10 cellular contexts compared by ENCODE assay signal in the genomic region with DNA sequence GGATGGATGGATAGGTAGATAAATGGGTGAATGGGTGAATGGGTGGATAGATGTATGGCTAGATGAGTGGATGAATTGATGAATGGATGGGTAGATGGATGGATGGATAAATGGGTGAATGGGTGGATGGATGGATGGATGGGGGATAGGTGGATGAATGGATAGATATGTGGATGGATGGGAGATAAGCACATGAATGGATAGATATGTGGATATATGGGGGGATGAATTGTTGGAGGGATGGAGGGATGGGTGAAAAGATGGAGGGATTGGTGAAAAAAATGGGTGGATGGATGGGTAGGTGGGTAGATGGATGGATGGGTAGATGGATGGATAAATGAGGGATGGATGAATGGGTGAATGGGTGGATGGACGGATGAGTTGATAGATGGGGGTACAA.
"Had no signal": no experiment of that assay in that cellular context is flagged by ENCODE, and none has a peak within 500 bp of the region (broad histone marks: within the 10 kb centered on the region; RNA-seq: fewer than 3 reads in every experiment).

No MANE protein-coding gene starts in this region.

- H2AFZ ChIP-seq: GM23248, GM23338 had no signal

- H3K4me1 ChIP-seq: HAP-1 had no signal

- FAIRE-seq: H54 had no signal

- H3K9me3 ChIP-seq: HAP-1 had no signal

- DNase-seq: GM23248, GOT3, H7, H9, HCEC 1CT, HFFc6 had no signal

- H3K27ac ChIP-seq: GM23248 had no signal

- H3K4me2 ChIP-seq: GM23338 had no signal

- H3K9ac ChIP-seq: GM23248 had no signal

- H3K36me3 ChIP-seq: HAP-1 had no signal

- H3K4me3 ChIP-seq: GM23248, GM23338, HAP-1 had no signal

- ATAC-seq: GM23338, HCT116 had no signal
